In the genomic region with DNA sequence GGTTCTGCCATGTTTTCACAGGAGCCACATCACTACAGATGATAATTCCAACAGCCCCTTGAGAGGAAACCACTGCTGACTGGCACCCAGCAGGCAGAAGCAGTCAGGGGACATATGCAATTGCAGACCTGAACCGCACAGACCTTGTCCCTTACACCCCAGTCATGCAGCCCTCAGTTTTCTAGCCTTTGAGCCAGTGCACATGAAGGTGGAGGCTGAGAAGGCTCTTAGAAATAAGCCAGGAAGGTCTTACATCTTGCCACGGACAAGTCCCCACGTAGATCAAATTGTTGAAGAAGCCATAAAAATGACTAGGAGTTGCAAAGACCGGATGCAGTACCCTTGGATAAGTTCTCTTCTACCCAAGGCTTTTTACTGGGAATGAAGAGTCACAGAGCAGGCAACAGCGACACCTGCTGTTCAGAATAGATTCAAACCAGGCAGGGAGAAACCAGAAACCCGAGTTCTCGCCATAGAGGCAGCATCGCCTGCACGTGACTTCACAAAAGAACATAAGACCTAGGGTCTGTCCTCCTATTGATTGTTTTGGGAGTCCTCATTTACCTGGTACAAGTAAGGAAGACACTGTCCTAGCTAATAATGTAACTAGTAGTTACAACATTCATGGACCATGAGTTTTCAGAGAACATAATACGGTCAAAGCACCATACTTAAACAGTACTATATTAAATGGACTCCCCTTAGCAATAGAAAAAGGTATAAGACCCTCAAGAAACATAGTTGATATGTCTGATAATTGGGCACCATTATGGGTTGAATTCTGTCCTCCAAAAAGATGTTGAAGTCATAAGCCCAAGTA, we compare ENCODE assay signal across 8 cellular contexts. TPM values are rescaled to one million over a fixed set of nuclear protein-coding genes. Genes with fewer than 3 reads are reported as not detected.
DNase-seq lines count a peak whose midpoint lies in the region; ATAC-seq and TF ChIP-seq lines count a peak whose summit lies in the region.

No MANE protein-coding gene starts in this region.

- ATAC-seq in HG03342 (IDR thresholded peaks at IDR 0.05; ENCODE audit: unreplicated experiment): peak; percentile 64
- peak; percentile 65 for ATAC-seq in effector memory CD8-positive, alpha-beta T cell (replicated peaks)
- no peak for ATAC-seq in GM18861 (IDR thresholded peaks at IDR 0.05; ENCODE audit: unreplicated experiment)

- no peaks in the 10 kb centered on the region for H3K36me3 Mint-ChIP-seq in activated CD4-positive, alpha-beta memory T cell treated with anti-CD3 and anti-CD28 coated beads, Interleukin-2, amount 10 ng/mL, durations not matched to agents 7 days and 5 days (ENCODE audit: low read depth)
- H3K36me3 Mint-ChIP-seq in effector memory CD8-positive, alpha-beta T cell (ENCODE audit: insufficient read depth): no peaks in the 10 kb centered on the region

- POLR2A ChIA-PET in activated CD4-positive, alpha-beta memory T cell treated with anti-CD3 and anti-CD28 coated beads, Interleukin-2, amount 10 ng/mL, durations not matched to agents 7 days and 5 days (lab: Charles Lee): no interaction called here

- no peak overlapping the region for H3K4me3 Mint-ChIP-seq in activated CD4-positive, alpha-beta memory T cell treated with anti-CD3 and anti-CD28 coated beads, Interleukin-2, amount 10 ng/mL, durations not matched to agents 7 days and 5 days
- no peak overlapping the region for H3K4me3 Mint-ChIP-seq in effector memory CD8-positive, alpha-beta T cell

- TF ChIP-seq CTCF in GM12865 (IDR thresholded peaks at IDR 0.05; ENCODE audit: insufficient read depth, low read depth, low read length, missing control alignments): peak; percentile 84

- no peaks in the 10 kb centered on the region for H3K9me3 Mint-ChIP-seq in activated CD4-positive, alpha-beta memory T cell treated with anti-CD3 and anti-CD28 coated beads, Interleukin-2, amount 10 ng/mL, durations not matched to agents 7 days and 5 days
- no peaks in the 10 kb centered on the region for H3K9me3 Mint-ChIP-seq in effector memory CD8-positive, alpha-beta T cell

- H3K27ac Mint-ChIP-seq in activated CD4-positive, alpha-beta memory T cell treated with anti-CD3 and anti-CD28 coated beads, Interleukin-2, amount 10 ng/mL, durations not matched to agents 7 days and 5 days: no peak overlapping the region
- no peak overlapping the region for H3K27ac Mint-ChIP-seq in effector memory CD8-positive, alpha-beta T cell

- peak; percentile 71 for DNase-seq in GM12865 (ENCODE audit: low read depth)
- DNase-seq in NCI-H460 (ENCODE audit: extremely low read depth, low read depth): peak; percentile 75
- DNase-seq in activated CD4-positive, alpha-beta memory T cell treated with anti-CD3 and anti-CD28 coated beads, Interleukin-2, amount 10 ng/mL, durations not matched to agents 7 days and 5 days: peak; percentile 68
- peak; percentile 52 to 58 (median 56) for DNase-seq in effector memory CD8-positive, alpha-beta T cell
- DNase-seq in midbrain (lab: John Stamatoyannopoulos, UW): peak; percentile 86
- peak; percentile 7 to 33 for DNase-seq in stimulated activated CD8-positive, alpha-beta memory T cell treated with anti-CD3 and anti-CD28 coated beads, Interleukin-7, amount 100 ng/mL, for 1 hour (ENCODE audit: low read depth in 2 of 2)

- CTCF ChIA-PET in activated CD4-positive, alpha-beta memory T cell treated with anti-CD3 and anti-CD28 coated beads, Interleukin-2, amount 10 ng/mL, durations not matched to agents 7 days and 5 days (lab: Charles Lee): interaction anchor here (0.6 to 4.0 kb wide), 5 partner anchors 139 to 386 kb away, joined by 3 to 15 read pairs (median 3); no protein-coding TSS in a partner anchor

- H3K4me3 ChIP-seq in GM12865 (ENCODE audit: low read depth, low read length): no peak overlapping the region

- peaks cover 20% of the 10 kb centered on the region for H3K4me1 Mint-ChIP-seq in activated CD4-positive, alpha-beta memory T cell treated with anti-CD3 and anti-CD28 coated beads, Interleukin-2, amount 10 ng/mL, durations not matched to agents 7 days and 5 days
- H3K4me1 Mint-ChIP-seq in effector memory CD8-positive, alpha-beta T cell (ENCODE audit: low read depth in 2 of 2): peaks cover 0 to 5% of the 10 kb centered on the region in 2 donors

- H3K27me3 Mint-ChIP-seq in activated CD4-positive, alpha-beta memory T cell treated with anti-CD3 and anti-CD28 coated beads, Interleukin-2, amount 10 ng/mL, durations not matched to agents 7 days and 5 days: peaks cover 25% of the 10 kb centered on the region
- H3K27me3 Mint-ChIP-seq in effector memory CD8-positive, alpha-beta T cell: peaks cover 12 to 18% of the 10 kb centered on the region in 2 donors

RNA-seq across cellular contexts. Expression of gene STEAP1B, which starts 11.1 kb away (rescaled TPM):
- 5.1 and 5.4 TPM in 2 replicates for total RNA-seq in NCI-H460 (2014; rRNA removed; shearing (Covaris generic))
- polyA plus RNA-seq in NCI-H460 (2014; cell fraction: nucleus; rRNA removed): 7.8 and 11.0 TPM in 2 replicates
- under 1 TPM; 0.30 to 0.33 TPM for total RNA-seq in activated CD4-positive, alpha-beta memory T cell treated with anti-CD3 and anti-CD28 coated beads, Interleukin-2, amount 10 ng/mL, durations not matched to agents 7 days and 5 days

Comparison
In these comparisons a context has a peak if more than half of its experiments do, and no peak if none do; other contexts are left out.
1. DNase-seq: peak in every context shown above with its lines; median percentile 86 in midbrain; 75 in NCI-H460; 71 in GM12865; 68 in activated CD4-positive, alpha-beta memory T cell treated with anti-CD3 and anti-CD28 coated beads, Interleukin-2, amount 10 ng/mL, durations not matched to agents 7 days and 5 days; 56 in effector memory CD8-positive, alpha-beta T cell; 20 in stimulated activated CD8-positive, alpha-beta memory T cell treated with anti-CD3 and anti-CD28 coated beads, Interleukin-7, amount 100 ng/mL, for 1 hour.